Comparison of ENCODE assay signal across 8 cellular contexts in the genomic region with DNA sequence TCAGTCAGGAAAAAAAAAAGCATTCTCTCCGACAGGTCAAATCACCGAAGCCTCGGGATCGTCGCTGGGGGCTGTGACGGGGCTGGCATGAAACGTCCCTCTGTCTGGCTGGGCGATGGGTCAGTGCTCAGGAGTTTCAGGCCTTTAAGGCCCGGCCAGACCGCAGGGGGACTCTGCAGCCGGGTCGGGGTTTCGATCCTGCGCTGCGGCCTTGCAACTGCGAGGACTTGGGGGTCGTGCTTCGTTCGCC. TPM values are rescaled to one million over a fixed set of nuclear protein-coding genes. Genes with fewer than 3 reads are reported as not detected.
DNase-seq lines count a peak whose midpoint lies in the region; TF ChIP-seq lines count a peak whose summit lies in the region.

No MANE protein-coding gene starts in this region.

- H3K36me3 Mint-ChIP-seq in Calu3 (ENCODE audit: insufficient read depth, unreplicated experiment): peaks cover 10% of the 10 kb centered on the region

- H3K9ac ChIP-seq in OCI-LY3 (ENCODE audit: low read length) (peak overlapping the region; percentile 53; the same call in 1 of the 2 replicates), trophoblast cell (ENCODE audit: low read length) (peak overlapping the region; percentile 37)

- H2AK5ac ChIP-seq in trophoblast cell (ENCODE audit: low read length): no peak overlapping the region

- H4K91ac ChIP-seq in trophoblast cell (ENCODE audit: low read depth, low read length): peak overlapping the region; percentile 45

- peak overlapping the region; percentile 54; the same call in 1 of the 2 replicates for H2AFZ ChIP-seq in OCI-LY3 (ENCODE audit: low read depth, low read length)
- H2AFZ ChIP-seq in trophoblast cell (ENCODE audit: insufficient read depth, low read length, poor library complexity): peak overlapping the region; percentile 65

- H4K12ac ChIP-seq in trophoblast cell (ENCODE audit: low read depth, low read length): peak overlapping the region; percentile 79

- H3K79me1 ChIP-seq in trophoblast cell (ENCODE audit: low read length): peaks cover 8% of the 10 kb centered on the region

- H3K4me3 ChIP-seq in OCI-LY3 (ENCODE audit: low read length) (peak overlapping the region; percentile 81), epithelial cell of esophagus (ENCODE audit: low read length) (peak overlapping the region; percentile 67), trophoblast cell (ENCODE audit: low read depth, low read length) (peak overlapping the region; percentile 65)

- H2BK12ac ChIP-seq in trophoblast cell (ENCODE audit: low read length): no peak overlapping the region

- H3K4me1 Mint-ChIP-seq in Calu3 (ENCODE audit: low read depth, unreplicated experiment): no peaks in the 10 kb centered on the region

- BruUV-seq in Calu3 (replicated peaks; lab: Mats Ljungman, UMichigan): no TSS peak

- peak overlapping the region; percentile 66 for H3K4me3 Mint-ChIP-seq in Calu3 (ENCODE audit: low read depth, unreplicated experiment)

- peak overlapping the region; percentile 73 for H4K8ac ChIP-seq in trophoblast cell (ENCODE audit: low read depth, low read length)

- no peaks in the 10 kb centered on the region for H3K9me3 Mint-ChIP-seq in Calu3 (ENCODE audit: low read depth, unreplicated experiment)

- CTCF ChIA-PET in Calu3 (lab: Charles Lee): no interaction called here

- H3K4me2 ChIP-seq in OCI-LY3 (ENCODE audit: low read length): peak overlapping the region; percentile 99
- H3K4me2 ChIP-seq in trophoblast cell (ENCODE audit: low read length): peak overlapping the region; percentile 69

- no peaks in the 10 kb centered on the region for H4K20me1 ChIP-seq in OCI-LY3 (ENCODE audit: insufficient read depth, low read length)

- H2BK120ac ChIP-seq in trophoblast cell (ENCODE audit: insufficient read depth, low read length, poor library complexity): peak overlapping the region; percentile 29

- H3K27ac ChIP-seq in OCI-LY3 (ENCODE audit: low read length): no peak overlapping the region
- no peak overlapping the region for H3K27ac ChIP-seq in trophoblast cell (ENCODE audit: low read depth, low read length)

- DNase-seq in Calu3 (no peak), epithelial cell of esophagus (ENCODE audit: low read depth) (no peak), trophoblast cell (no peak), cerebellum (ENCODE audit: low spot score) (no peak), mesenteric fat pad (ENCODE audit: low spot score) (no peak), OCI-M2 (lab: John Stamatoyannopoulos, UW; ENCODE audit: unreplicated experiment) (no peak), DMS153 treated with DMSO at 0.1 percent for 48 hours (lab: John Stamatoyannopoulos, UW; ENCODE audit: unreplicated experiment) (no peak)

- intact Hi-C loops in Calu3 (cut with micrococcal nuclease; ENCODE audit: unreplicated experiment): no loop called here

- H3K14ac ChIP-seq in trophoblast cell (ENCODE audit: low read length): peak overlapping the region; percentile 15

- H3K27me3 ChIP-seq in OCI-LY3 (ENCODE audit: low read depth, low read length) (no peaks in the 10 kb centered on the region), trophoblast cell (ENCODE audit: insufficient read depth, low read length) (no peaks in the 10 kb centered on the region)

- H3K27ac Mint-ChIP-seq in Calu3 (ENCODE audit: unreplicated experiment): no peak overlapping the region

- H3K9me3 ChIP-seq in OCI-LY3 (ENCODE audit: insufficient read depth, low read length): no peaks in the 10 kb centered on the region
- no peaks in the 10 kb centered on the region for H3K9me3 ChIP-seq in trophoblast cell (ENCODE audit: insufficient read depth, low read depth, low read length)

- no CpG with 5 or more reads among the region's 19 CpGs for WGBS in trophoblast cell (ENCODE audit: extremely low coverage, insufficient coverage, insufficient read length)

- H3K27me3 Mint-ChIP-seq in Calu3 (ENCODE audit: unreplicated experiment): no peaks in the 10 kb centered on the region

- no peak overlapping the region for H2BK5ac ChIP-seq in trophoblast cell (ENCODE audit: low read depth, low read length, poor library complexity)

- peak overlapping the region; percentile 51 for H3K18ac ChIP-seq in trophoblast cell (ENCODE audit: low read length)

- TF ChIP-seq CTCF in Calu3 (IDR thresholded peaks at IDR 0.05; ENCODE audit: unreplicated experiment) (no peak), OCI-LY3 (IDR thresholded peaks at IDR 0.05; ENCODE audit: low read depth, low read length) (no peak), epithelial cell of esophagus (IDR thresholded peaks at IDR 0.05; ENCODE audit: insufficient read depth, low read depth, low read length, missing control alignments) (no peak)

- peaks cover 4% of the 10 kb centered on the region for H3K4me1 ChIP-seq in OCI-LY3 (ENCODE audit: low read length)
- peaks cover 0 to 3% of the 10 kb centered on the region in 2 experiments for H3K4me1 ChIP-seq in trophoblast cell (ENCODE audit: control insufficient read depth in 1 of 2, insufficient read depth in 2 of 2, low read length in 2 of 2)

- H3K4ac ChIP-seq in trophoblast cell (ENCODE audit: low read depth, low read length): no peak overlapping the region

- no peak overlapping the region for H3K23ac ChIP-seq in trophoblast cell (ENCODE audit: low read length)

- no peaks in the 10 kb centered on the region for H3K36me3 ChIP-seq in OCI-LY3 (replicated peaks; ENCODE audit: low read depth, low read length)
- H3K36me3 ChIP-seq in trophoblast cell (ENCODE audit: control insufficient read depth in 1 of 2, insufficient read depth in 2 of 2, low read length in 2 of 2): no peaks in the 10 kb centered on the region

- H3K79me2 ChIP-seq in OCI-LY3 (ENCODE audit: low read length) (no peaks in the 10 kb centered on the region), trophoblast cell (ENCODE audit: control insufficient read depth, insufficient read depth, low read length, poor library complexity) (peaks cover 6% of the 10 kb centered on the region)

RNA-seq across cellular contexts. Expression of gene CROCC, which starts 8.2 kb away (rescaled TPM):
- 11.7 and 12.0 TPM in 2 replicates for total RNA-seq in Calu3 (2022)
- polyA plus RNA-seq in trophoblast cell (2013): 6.2 TPM in 2 replicates
- total RNA-seq in cerebellum: 17.2 TPM
- total RNA-seq in mesenteric fat pad: 14.4 TPM

RNA-seq across cellular contexts. Expression of gene RNU1-2, which starts 17.8 kb away (rescaled TPM):
- 1,678 and 1,905 TPM in 2 replicates for total RNA-seq in Calu3 (2022)
- polyA plus RNA-seq in trophoblast cell (2013): not detected in 2 replicates
- 40,842 TPM for total RNA-seq in cerebellum
- total RNA-seq in mesenteric fat pad: 6,165 TPM
